1 cellular context compared by ENCODE assay signal in genomic region chr6:142827356-142827755, GRCh38.
TF ChIP-seq lines count a peak whose summit lies in the region.

No MANE protein-coding gene starts in this region.

TF ChIP-seq in SK-N-SH, 30 proteins besides CTCF, POLR2A, EP300 and RAD21 (continued from another document):
- no peak for TF ChIP-seq PBX3 (IDR thresholded peaks at IDR 0.05)
- TF ChIP-seq FOSL2 (IDR thresholded peaks at IDR 0.05; ENCODE audit: borderline replicate concordance, low read depth) = no peak
- no peak for TF ChIP-seq USF1 (IDR thresholded peaks at IDR 0.05; ENCODE audit: borderline replicate concordance, low read depth)
